10 cellular contexts compared by ENCODE assay signal in the genomic region with DNA sequence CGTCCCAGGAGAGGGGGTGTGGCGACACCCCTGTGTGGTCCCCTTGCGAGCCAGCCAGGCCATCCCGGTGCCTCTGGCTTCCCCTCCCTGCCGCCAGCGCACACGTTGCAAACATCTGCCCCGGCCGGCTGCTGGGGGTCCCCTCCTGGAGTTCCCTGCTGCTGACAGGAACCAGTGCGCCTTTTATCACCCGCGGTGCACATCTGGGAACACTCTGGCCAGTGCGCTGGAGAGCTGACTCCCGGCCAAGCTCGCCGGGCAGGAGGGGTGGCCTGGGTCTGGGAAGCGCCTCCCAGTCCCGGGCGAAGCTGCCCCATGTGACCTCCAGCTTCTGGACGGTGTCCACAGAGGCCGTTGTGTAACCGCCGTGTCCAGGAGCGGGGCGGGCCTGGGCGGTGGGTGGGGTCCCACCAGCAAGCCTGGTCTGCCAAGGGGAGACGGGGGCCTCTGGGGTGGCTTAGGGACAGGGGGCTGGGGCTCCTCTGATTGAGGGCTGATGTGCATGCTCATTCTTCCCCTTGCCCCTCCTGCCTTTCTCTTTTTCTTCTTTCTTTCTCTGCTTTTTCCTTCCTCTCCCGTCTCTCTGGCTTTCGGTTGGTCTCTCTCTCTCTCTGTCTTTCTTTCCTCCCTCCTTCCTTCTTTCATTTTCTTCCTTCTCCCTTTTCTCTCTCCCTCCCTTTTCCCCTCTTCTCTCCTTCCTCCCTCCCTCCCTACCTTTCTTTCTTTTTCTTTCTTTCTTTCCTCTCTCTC. TPM values are rescaled to one million over a fixed set of nuclear protein-coding genes. Genes with fewer than 3 reads are reported as not detected.
DNase-seq lines count a peak whose midpoint lies in the region; ATAC-seq and TF ChIP-seq lines count a peak whose summit lies in the region.
"Had no signal": no experiment of that assay in that cellular context is flagged by ENCODE, and none has a peak within 500 bp of the region (broad histone marks: within the 10 kb centered on the region; RNA-seq: fewer than 3 reads in every experiment).

No MANE protein-coding gene starts in this region.

- H3K27me3 ChIP-seq in ACC112 (ENCODE audit: insufficient read depth, low read length) (no peaks in the 10 kb centered on the region), endodermal cell (ENCODE audit: control insufficient read depth, insufficient read depth, low read length, poor library complexity, severe bottlenecking) (no peaks in the 10 kb centered on the region)

- H3K4me1 ChIP-seq in ACC112 (ENCODE audit: control insufficient read depth, insufficient read depth, low read length, unreplicated experiment) (peaks cover 13% of the 10 kb centered on the region), endodermal cell (ENCODE audit: control insufficient read depth, insufficient read depth, low read length) (no peaks in the 10 kb centered on the region)

- no peak overlapping the region for H3K4me3 Mint-ChIP-seq in endodermal cell
- no peak overlapping the region for H3K4me3 Mint-ChIP-seq in activated T-cell treated with anti-CD3 and anti-CD28 coated beads, Interleukin-2, amount 50 U/mL, for 24 hours

- ATAC-seq in esophagus mucosa, result peak; percentile 82
- ATAC-seq in HG02852 (IDR thresholded peaks at IDR 0.05; ENCODE audit: unreplicated experiment), result no peak

- H3K27ac ChIP-seq in ACC112 (ENCODE audit: low read depth, low read length) (no peak overlapping the region), endodermal cell (ENCODE audit: low read depth, low read length) (no peak overlapping the region)
- H3K27ac ChIP-seq: SK-N-MC had no signal

- H3K79me2 ChIP-seq in ACC112 (ENCODE audit: control insufficient read depth, insufficient read depth, low read length, unreplicated experiment), result no peaks in the 10 kb centered on the region

- H3K36me3 ChIP-seq in ACC112 (ENCODE audit: insufficient read depth, low read length) (no peaks in the 10 kb centered on the region), endodermal cell (ENCODE audit: control insufficient read depth, insufficient read depth, low read length) (no peaks in the 10 kb centered on the region)

- H3K9ac ChIP-seq in endodermal cell (ENCODE audit: extremely low read depth, low read length, poor library complexity, severe bottlenecking), result no peak overlapping the region

- peak overlapping the region; percentile 19 for H3K4me3 ChIP-seq in ACC112 (ENCODE audit: low read depth, low read length)
- no peak overlapping the region for H3K4me3 ChIP-seq in endodermal cell (ENCODE audit: low read length)
- H3K4me3 ChIP-seq: SK-N-MC had no signal

- no peak for TF ChIP-seq CTCF in endodermal cell (conservative IDR thresholded peaks at IDR 0.05)

- peaks cover 2% of the 10 kb centered on the region for H3K9me3 Mint-ChIP-seq in endodermal cell
- H3K9me3 Mint-ChIP-seq in activated T-cell treated with anti-CD3 and anti-CD28 coated beads, Interleukin-2, amount 50 U/mL, for 24 hours, result no peaks in the 10 kb centered on the region

- peaks cover 1% of the 10 kb centered on the region for H3K4me1 Mint-ChIP-seq in endodermal cell
- peaks cover 8% of the 10 kb centered on the region for H3K4me1 Mint-ChIP-seq in activated T-cell treated with anti-CD3 and anti-CD28 coated beads, Interleukin-2, amount 50 U/mL, for 24 hours (ENCODE audit: low read depth)

- H3K36me3 Mint-ChIP-seq in endodermal cell (ENCODE audit: low read depth), result no peaks in the 10 kb centered on the region
- no peaks in the 10 kb centered on the region for H3K36me3 Mint-ChIP-seq in activated T-cell treated with anti-CD3 and anti-CD28 coated beads, Interleukin-2, amount 50 U/mL, for 24 hours (ENCODE audit: low read depth)

- H3K9me3 ChIP-seq in endodermal cell (ENCODE audit: control insufficient read depth, low read length), result no peaks in the 10 kb centered on the region

- H3K27me3 Mint-ChIP-seq in endodermal cell (ENCODE audit: insufficient read depth), result peaks cover 10% of the 10 kb centered on the region
- peaks cover 39% of the 10 kb centered on the region for H3K27me3 Mint-ChIP-seq in activated T-cell treated with anti-CD3 and anti-CD28 coated beads, Interleukin-2, amount 50 U/mL, for 24 hours

- DNase-seq in OCI-M1 (lab: John Stamatoyannopoulos, UW), result peak; percentile 39
- peak; percentile 90 for DNase-seq in myocyte (ENCODE audit: low read depth)
- no peak for DNase-seq in endodermal cell
- DNase-seq in NAMALWA (ENCODE audit: low spot score), result no peak
- DNase-seq in activated T-cell treated with anti-CD3 and anti-CD28 coated beads, Interleukin-2, amount 50 U/mL, for 24 hours, result no peak
- DNase-seq: DND-41 had no signal

- 85 to 94% methylated on average over 13 to 29 of the region's 29 CpGs for WGBS in endodermal cell (ENCODE audit: insufficient coverage in 1 of 2, insufficient read length in 1 of 2), 2 experiments

- H3K27ac Mint-ChIP-seq in endodermal cell, result no peak overlapping the region
- H3K27ac Mint-ChIP-seq in activated T-cell treated with anti-CD3 and anti-CD28 coated beads, Interleukin-2, amount 50 U/mL, for 24 hours, result no peak overlapping the region

- H2AFZ ChIP-seq in ACC112 (ENCODE audit: low read length, unreplicated experiment), result peak overlapping the region; percentile 69

RNA-seq across cellular contexts. Expression of gene CIBAR2, which starts 25.2 kb away (rescaled TPM):
- total RNA-seq in esophagus mucosa, result not detected
- total RNA-seq in myocyte, result not detected in 2 replicates
- not detected for polyA plus RNA-seq in myocyte (2012)
- not detected for total RNA-seq in endodermal cell
- polyA plus RNA-seq in endodermal cell (2013, experiment 1 of 2), result 0.25 TPM
- polyA plus RNA-seq in endodermal cell (2013, experiment 2 of 2), result not detected

Comparison
In these comparisons a context has a peak if more than half of its experiments do, and no peak if none do; other contexts are left out.
1. DNase-seq: peak in OCI-M1 (single experiment) and myocyte (single experiment); none in endodermal cell (single experiment), NAMALWA (single experiment) and activated T-cell treated with anti-CD3 and anti-CD28 coated beads, Interleukin-2, amount 50 U/mL, for 24 hours (single experiment).